ENCODE assay signal across 23 cellular contexts in the genomic region with DNA sequence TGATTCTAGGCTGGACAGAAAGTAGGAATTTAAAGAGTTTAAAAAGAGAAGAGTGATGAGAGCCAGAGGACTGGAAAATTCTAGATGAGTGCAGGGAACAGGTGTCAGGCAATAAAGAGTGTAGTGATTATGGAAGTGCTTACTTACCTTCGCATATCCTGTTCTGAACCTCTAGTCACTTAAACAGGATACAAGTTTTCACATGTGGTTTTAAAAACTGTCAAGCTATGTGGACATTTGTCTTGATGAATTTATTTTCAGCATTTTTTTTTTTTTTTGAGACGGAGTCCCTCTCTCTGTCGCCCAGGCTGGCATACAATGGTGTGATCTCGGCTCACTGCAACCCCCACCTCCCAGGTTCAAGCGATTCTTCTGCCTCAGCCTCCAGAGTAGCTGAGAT. TPM values are rescaled to one million over a fixed set of nuclear protein-coding genes. Genes with fewer than 3 reads are reported as not detected.
"Had no signal": no experiment of that assay in that cellular context is flagged by ENCODE, and none has a peak within 500 bp of the region (broad histone marks: within the 10 kb centered on the region; RNA-seq: fewer than 3 reads in every experiment).

No MANE protein-coding gene starts in this region.

- H3K9me3 Mint-ChIP-seq: activated naive CD4-positive, alpha-beta T cell treated with anti-CD3 and anti-CD28 coated beads for 36 hours; activated naive CD8-positive, alpha-beta T cell treated with anti-CD3 and anti-CD28 coated beads, Interleukin-2, amount 10 ng/mL, durations not matched to agents 7 days and 5 days; activated T-cell treated with anti-CD3 and anti-CD28 coated beads, Interleukin-2, amount 50 U/mL, for 4 hours; activated T-helper 2 cell treated with anti-CD3 and anti-CD28 coated beads, Interferon-gamma antibody, Interleukin-2, Interleukin-4, amounts not matched to agents 10 μg/mL and 5 μg/mL and 100 μg/mL, durations not matched to agents 14 hours and 24 hours and 36 hours; nephron; stimulated activated naive CD8-positive, alpha-beta T cell treated with anti-CD3 and anti-CD28 coated beads, Interleukin-15, Interleukin-2, amounts not matched to agents 100 ng/mL and 50 ng/mL, for 24 hours had no signal

- H3K79me2 ChIP-seq: hepatocyte had no signal

- H3K27me3 Mint-ChIP-seq: activated naive CD8-positive, alpha-beta T cell treated with anti-CD3 and anti-CD28 coated beads, Interleukin-2, amount 10 ng/mL, durations not matched to agents 7 days and 5 days; stimulated activated naive CD8-positive, alpha-beta T cell treated with anti-CD3 and anti-CD28 coated beads, Interleukin-15, Interleukin-2, amounts not matched to agents 100 ng/mL and 50 ng/mL, for 24 hours; T-helper 17 cell had no signal

- DNase-seq: activated CD4-positive, alpha-beta T cell treated with anti-CD3 and anti-CD28 coated beads for 48 hours; activated CD8-positive, alpha-beta memory T cell treated with anti-CD3 and anti-CD28 coated beads, Interleukin-2, amount 50 U/mL, for 4 hours; activated naive CD4-positive, alpha-beta T cell treated with anti-CD3 and anti-CD28 coated beads for 36 hours; activated naive CD8-positive, alpha-beta T cell treated with anti-CD3 and anti-CD28 coated beads, Interleukin-2, amount 10 ng/mL, durations not matched to agents 7 days and 5 days; activated T-cell treated with anti-CD3 and anti-CD28 coated beads, Interleukin-2, amount 50 U/mL, for 4 hours; erythroblast; foreskin fibroblast; kidney glomerular epithelial cell; left ventricle myocardium inferior; pancreas; psoas muscle; stimulated activated CD4-positive, alpha-beta T cell treated with anti-CD3 and anti-CD28 coated beads, Interleukin-4, amount 100 ng/mL, for 4 hours; SW 1271; T-helper 17 cell; thyroid gland; upper lobe of right lung had no signal

- H3K9me3 ChIP-seq: left ventricle myocardium inferior, neutrophil, pancreas, psoas muscle, right atrium auricular region, thyroid gland, upper lobe of right lung had no signal

- ATAC-seq: activated T-cell treated with anti-CD3 and anti-CD28 coated beads, Interleukin-2, amount 50 U/mL, for 4 hours; pancreas; psoas muscle; T-helper 17 cell; upper lobe of right lung had no signal

- H3K4me1 Mint-ChIP-seq: activated naive CD8-positive, alpha-beta T cell treated with anti-CD3 and anti-CD28 coated beads, Interleukin-2, amount 10 ng/mL, durations not matched to agents 7 days and 5 days; nephron; T-helper 17 cell had no signal

- H3K27me3 ChIP-seq: hepatocyte, neutrophil, pancreas, right atrium auricular region, thyroid gland, upper lobe of right lung had no signal

- H3K4me3 ChIP-seq: hepatocyte, left ventricle myocardium inferior, pancreas, psoas muscle, right atrium auricular region, thyroid gland, upper lobe of right lung had no signal

- H3K27ac ChIP-seq: hepatocyte, left ventricle myocardium inferior, neutrophil, pancreas, psoas muscle, right atrium auricular region, upper lobe of right lung had no signal

- H3K4me2 ChIP-seq: hepatocyte had no signal

- H3K36me3 Mint-ChIP-seq: activated naive CD8-positive, alpha-beta T cell treated with anti-CD3 and anti-CD28 coated beads, Interleukin-2, amount 10 ng/mL, durations not matched to agents 7 days and 5 days had no signal

- FAIRE-seq: endometrium, pancreas had no signal

- H3K4me3 Mint-ChIP-seq: activated naive CD4-positive, alpha-beta T cell treated with anti-CD3 and anti-CD28 coated beads for 36 hours; activated naive CD8-positive, alpha-beta T cell treated with anti-CD3 and anti-CD28 coated beads, Interleukin-2, amount 10 ng/mL, durations not matched to agents 7 days and 5 days; activated T-cell treated with anti-CD3 and anti-CD28 coated beads, Interleukin-2, amount 50 U/mL, for 4 hours; nephron; stimulated activated naive CD8-positive, alpha-beta T cell treated with anti-CD3 and anti-CD28 coated beads, Interleukin-15, Interleukin-2, amounts not matched to agents 100 ng/mL and 50 ng/mL, for 24 hours; T-helper 17 cell had no signal

- H2AFZ ChIP-seq: hepatocyte had no signal

- H3K27ac Mint-ChIP-seq: activated naive CD4-positive, alpha-beta T cell treated with anti-CD3 and anti-CD28 coated beads for 36 hours; activated naive CD8-positive, alpha-beta T cell treated with anti-CD3 and anti-CD28 coated beads, Interleukin-2, amount 10 ng/mL, durations not matched to agents 7 days and 5 days; activated T-helper 2 cell treated with anti-CD3 and anti-CD28 coated beads, Interferon-gamma antibody, Interleukin-2, Interleukin-4, amounts not matched to agents 10 μg/mL and 5 μg/mL and 100 μg/mL, durations not matched to agents 14 hours and 24 hours and 36 hours; nephron; stimulated activated naive CD8-positive, alpha-beta T cell treated with anti-CD3 and anti-CD28 coated beads, Interleukin-15, Interleukin-2, amounts not matched to agents 100 ng/mL and 50 ng/mL, for 24 hours; T-helper 17 cell had no signal

- H3K36me3 ChIP-seq: neutrophil, pancreas, thyroid gland, upper lobe of right lung had no signal

- H3K4me1 ChIP-seq: left ventricle myocardium inferior, pancreas, psoas muscle, right atrium auricular region, upper lobe of right lung had no signal

RNA-seq across cellular contexts. Expression of a gene that starts 34.3 kb away (rescaled TPM):
- total RNA-seq: activated naive CD8-positive, alpha-beta T cell treated with anti-CD3 and anti-CD28 coated beads, Interleukin-2, amount 10 ng/mL, durations not matched to agents 7 days and 5 days had no signal
